Comparison of ENCODE assay signal across 1 cellular context in the genomic region with DNA sequence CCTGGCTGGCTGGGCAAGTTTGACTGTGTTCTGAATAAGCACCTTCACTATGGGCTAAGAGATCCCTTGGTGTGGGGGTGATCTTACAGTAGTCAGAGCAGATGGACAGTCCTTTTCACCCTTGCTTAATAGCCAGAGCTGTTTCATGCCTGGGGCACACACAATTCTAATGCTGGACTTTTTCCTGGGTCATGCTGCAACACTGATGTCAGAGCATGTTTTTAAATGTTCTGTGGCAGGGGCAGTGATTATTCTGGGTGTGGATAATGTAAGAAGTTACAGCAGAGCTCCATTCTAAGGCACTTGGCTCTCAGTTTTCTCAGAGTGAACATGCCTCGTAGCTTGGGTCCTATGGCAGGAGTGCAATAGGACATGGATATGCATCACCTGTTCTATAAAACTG.
TF ChIP-seq lines count a peak whose summit lies in the region.

No MANE protein-coding gene starts in this region.

TF ChIP-seq in HEK293T, 16 proteins besides CTCF, POLR2A, EP300 and RAD21:
- TF ChIP-seq ELF4 (IDR thresholded peaks at IDR 0.05) (no peak), SP1 (IDR thresholded peaks at IDR 0.05) (no peak), TARDBP (IDR thresholded peaks at IDR 0.05) (no peak), FOXM1 (IDR thresholded peaks at IDR 0.05; ENCODE audit: borderline replicate concordance) (no peak), SUZ12 (IDR thresholded peaks at IDR 0.05) (no peak), HDGF (IDR thresholded peaks at IDR 0.05; ENCODE audit: borderline replicate concordance) (no peak)
